ENCODE assay signal across 27 cellular contexts in genomic region chr17:73179387-73179786, GRCh38. TPM values are rescaled to one million over a fixed set of nuclear protein-coding genes. Genes with fewer than 3 reads are reported as not detected.
DNase-seq lines count a peak whose midpoint lies in the region; ATAC-seq, FAIRE-seq and TF ChIP-seq lines count a peak whose summit lies in the region.
"Had no signal": no experiment of that assay in that cellular context is flagged by ENCODE, and none has a peak within 500 bp of the region (broad histone marks: within the 10 kb centered on the region; RNA-seq: fewer than 3 reads in every experiment).

No MANE protein-coding gene starts in this region.

- no peaks in the 10 kb centered on the region for H3K79me1 ChIP-seq in IMR-90 (ENCODE audit: low read depth in 1 of 2, low read length in 2 of 2)

- H3K36me3 Mint-ChIP-seq in glutamatergic neuron (ENCODE audit: unreplicated experiment): no peaks in the 10 kb centered on the region
- H3K36me3 Mint-ChIP-seq: CD4-positive, alpha-beta memory T cell; CD4-positive, CD25-positive, alpha-beta regulatory T cell had no signal

- H3K27ac Mint-ChIP-seq in glutamatergic neuron (ENCODE audit: unreplicated experiment): no peak overlapping the region
- H3K27ac Mint-ChIP-seq: CD14-positive monocyte; CD4-positive, alpha-beta memory T cell; CD4-positive, CD25-positive, alpha-beta regulatory T cell had no signal

- H3K79me2 ChIP-seq in neural cell (replicated peaks; ENCODE audit: insufficient read depth, low read length): no peaks in the 10 kb centered on the region

- H3K9me2 ChIP-seq in neural cell (ENCODE audit: insufficient read depth, low read length): no peaks in the 10 kb centered on the region

- no peak overlapping the region for H2BK5ac ChIP-seq in IMR-90 (ENCODE audit: low read depth, low read length, poor library complexity, severe bottlenecking)

- H3K27ac ChIP-seq in IMR-90 (ENCODE audit: insufficient read depth, low read length) (no peak overlapping the region), neural cell (ENCODE audit: low read length) (peak overlapping the region; percentile 20), lower lobe of right lung (no peak overlapping the region)
- H3K27ac ChIP-seq: BLaER1 had no signal

- H3K56ac ChIP-seq in IMR-90 (ENCODE audit: extremely low read depth, insufficient read depth, low read length): no peak overlapping the region

- H2AFZ ChIP-seq in IMR-90 (replicated peaks; ENCODE audit: low read length, poor library complexity) (no peak overlapping the region), neural cell (ENCODE audit: low read depth, low read length) (no peak overlapping the region)

- no peaks in the 10 kb centered on the region for H3F3A ChIP-seq in neural cell (ENCODE audit: insufficient read depth, low read length, poor library complexity, severe bottlenecking)

- TF ChIP-seq RAD21 in IMR-90 (IDR thresholded peaks at IDR 0.05; ENCODE audit: low read length): no peak
- TF ChIP-seq RAD21 in neural cell (conservative IDR thresholded peaks at IDR 0.05): no peak

- H4K91ac ChIP-seq in IMR-90 (ENCODE audit: insufficient read depth, low read depth, low read length): no peak overlapping the region

- H2AK9ac ChIP-seq in IMR-90 (replicated peaks; ENCODE audit: low read depth, low read length, poor library complexity): no peak overlapping the region

- no peak for TF ChIP-seq CTCF in IMR-90 (conservative IDR thresholded peaks at IDR 0.05; ENCODE audit: low read depth, low read length)
- no peak for TF ChIP-seq CTCF in fibroblast of villous mesenchyme (IDR thresholded peaks at IDR 0.05; ENCODE audit: insufficient read depth, low read depth, low read length)
- no peak for TF ChIP-seq CTCF in neural cell (IDR thresholded peaks at IDR 0.05; ENCODE audit: poor library complexity, severe bottlenecking)
- no peak for TF ChIP-seq CTCF in lower lobe of right lung (IDR thresholded peaks at IDR 0.05)
- TF ChIP-seq CTCF in glutamatergic neuron (IDR thresholded peaks at IDR 0.05; ENCODE audit: partially characterized antibody, unreplicated experiment): no peak

- H3K4ac ChIP-seq in IMR-90 (ENCODE audit: low read depth, low read length): no peak overlapping the region

- no peak overlapping the region for H3K18ac ChIP-seq in IMR-90 (ENCODE audit: low read depth, low read length)

- POLR2A ChIA-PET in IMR-90 (lab: Charles Lee; ENCODE audit: unreplicated experiment): no interaction called here

- H3K27me3 ChIP-seq in IMR-90 (ENCODE audit: control insufficient read depth, insufficient read depth, low read length): no peaks in the 10 kb centered on the region
- H3K27me3 ChIP-seq in neural cell (ENCODE audit: insufficient read depth, low read depth, low read length): no peaks in the 10 kb centered on the region
- no peaks in the 10 kb centered on the region for H3K27me3 ChIP-seq in lower lobe of right lung (ENCODE audit: low read depth)
- H3K27me3 ChIP-seq: BE2C, BLaER1 had no signal

- H3K9me3 Mint-ChIP-seq in glutamatergic neuron (ENCODE audit: unreplicated experiment): peaks cover 9% of the 10 kb centered on the region
- H3K9me3 Mint-ChIP-seq: CD4-positive, alpha-beta memory T cell; CD8-positive, alpha-beta memory T cell had no signal

- H3K14ac ChIP-seq in IMR-90 (replicated peaks; ENCODE audit: low read depth, low read length): no peak overlapping the region

- TF ChIP-seq EP300 in neural cell (conservative IDR thresholded peaks at IDR 0.05; ENCODE audit: poor library complexity, severe bottlenecking): no peak

- H2BK20ac ChIP-seq in IMR-90 (ENCODE audit: low read depth, low read length): no peak overlapping the region

- H3K27me3 Mint-ChIP-seq in glutamatergic neuron (ENCODE audit: unreplicated experiment): peaks cover 8% of the 10 kb centered on the region
- H3K27me3 Mint-ChIP-seq: CD4-positive, alpha-beta memory T cell; CD4-positive, CD25-positive, alpha-beta regulatory T cell; CD8-positive, alpha-beta memory T cell had no signal

- H3K23ac ChIP-seq in IMR-90 (ENCODE audit: low read depth, low read length): no peak overlapping the region

- ATAC-seq in IMR-90 (ENCODE audit: low read depth) (peak; percentile 48), lower lobe of right lung (no peak)

- no peak for DNase-seq in IMR-90
- DNase-seq in fibroblast of villous mesenchyme (ENCODE audit: low read depth): peak; percentile 70
- DNase-seq in lower lobe of right lung: no peak
- no peak for DNase-seq in NCI-H187 treated with DMSO at 0.1 percent for 48 hours (lab: John Stamatoyannopoulos, UW)
- DNase-seq in DMS79 treated with DMSO at 0.1 percent for 48 hours (lab: John Stamatoyannopoulos, UW): no peak
- no peak for DNase-seq in glutamatergic neuron
- DNase-seq: 8988T; ACHN; BE2C; C1 segment of cervical spinal cord; CD4-positive, alpha-beta memory T cell; CD4-positive, CD25-positive, alpha-beta regulatory T cell; CD8-positive, alpha-beta memory T cell; COR-L47; DMS 273 treated with DMSO at 0.1 percent for 48 hours; DMS153; DMS53; DMS79; GF-D8 had no signal

- intact Hi-C loops in IMR-90 (cut with micrococcal nuclease) (no loop called here), lower lobe of right lung (cut with DNase I) (no loop called here)

- no peak for TF ChIP-seq POLR2A in IMR-90 (IDR thresholded peaks at IDR 0.05; ENCODE audit: low read depth, low read length)

- no peak overlapping the region for H2BK120ac ChIP-seq in IMR-90 (ENCODE audit: low read depth, low read length)

- H3K4me2 ChIP-seq in IMR-90 (ENCODE audit: low read depth, low read length) (no peak overlapping the region), neural cell (ENCODE audit: low read length) (no peak overlapping the region)
- H3K4me2 ChIP-seq: BLaER1 had no signal

- no peak overlapping the region for H2BK15ac ChIP-seq in IMR-90 (ENCODE audit: low read depth, low read length)

- CTCF ChIA-PET in IMR-90 (lab: Yijun Ruan, JAX): interaction anchor here (0.6 to 0.9 kb wide), 2 partner anchors 47 to 454 kb away, joined by 3 read pairs; no protein-coding TSS in a partner anchor

- dilution Hi-C loops in IMR-90 (cut with HindIII; ENCODE audit: low sequenced_read_pairs, unreplicated experiment): no loop called here

- H3K9ac ChIP-seq in IMR-90 (ENCODE audit: low read depth, low read length) (no peak overlapping the region; the same call in 1 of the 2 replicates), neural cell (ENCODE audit: low read length) (no peak overlapping the region)
- H3K9ac ChIP-seq: BLaER1 had no signal

- no peaks in the 10 kb centered on the region for H3K36me3 ChIP-seq in IMR-90 (ENCODE audit: control insufficient read depth, insufficient read depth, low read length)
- no peaks in the 10 kb centered on the region for H3K36me3 ChIP-seq in neural cell (ENCODE audit: insufficient read depth, low read length)
- no peaks in the 10 kb centered on the region for H3K36me3 ChIP-seq in lower lobe of right lung
- H3K36me3 ChIP-seq: BE2C, BLaER1 had no signal

- FAIRE-seq in endometrium (lab: Jason Lieb, UNC): peak; percentile 74
- FAIRE-seq: A204.1, G401.6, GM12891, GM19239 had no signal

- H4K20me1 ChIP-seq in IMR-90 (ENCODE audit: insufficient read depth, low read length) (no peaks in the 10 kb centered on the region), neural cell (ENCODE audit: insufficient read depth) (no peaks in the 10 kb centered on the region)
- H4K20me1 ChIP-seq: BLaER1 had no signal

- H3K4me3 Mint-ChIP-seq in glutamatergic neuron (ENCODE audit: unreplicated experiment): no peak overlapping the region
- H3K4me3 Mint-ChIP-seq: CD14-positive monocyte; CD4-positive, alpha-beta memory T cell; CD4-positive, CD25-positive, alpha-beta regulatory T cell; CD8-positive, alpha-beta memory T cell had no signal

- H3K4me1 ChIP-seq in IMR-90 (ENCODE audit: control insufficient read depth, insufficient read depth, low read length): peaks cover 2% of the 10 kb centered on the region; the same call in 1 of the 2 replicates
- no peaks in the 10 kb centered on the region for H3K4me1 ChIP-seq in lower lobe of right lung

- no peak overlapping the region for H3K4me3 ChIP-seq in IMR-90 (ENCODE audit: insufficient read depth, low read depth, low read length)
- H3K4me3 ChIP-seq in fibroblast of villous mesenchyme (ENCODE audit: low read depth, low read length): no peak overlapping the region
- peak overlapping the region; percentile 20 for H3K4me3 ChIP-seq in neural cell (ENCODE audit: low read length)
- no peak overlapping the region for H3K4me3 ChIP-seq in lower lobe of right lung
- H3K4me3 ChIP-seq: BLaER1 had no signal

- H4K5ac ChIP-seq in IMR-90 (ENCODE audit: low read depth, low read length): no peak overlapping the region

- H3K4me1 Mint-ChIP-seq in glutamatergic neuron (ENCODE audit: low read depth, unreplicated experiment): peaks cover 21% of the 10 kb centered on the region
- H3K4me1 Mint-ChIP-seq: CD4-positive, alpha-beta memory T cell; CD4-positive, CD25-positive, alpha-beta regulatory T cell; CD8-positive, alpha-beta memory T cell had no signal

- H2AK5ac ChIP-seq in IMR-90 (ENCODE audit: low read depth, low read length): no peak overlapping the region

- WGBS in IMR-90 (ENCODE audit: extremely low coverage in 2 of 2, insufficient read length in 1 of 2), 2 experiments: no CpG with 5 or more reads among the region's 5 CpGs

- H3K9me1 ChIP-seq in IMR-90 (ENCODE audit: insufficient read depth, low read length): peaks cover 3% of the 10 kb centered on the region; the same call in 1 of the 2 replicates

- no TSS peak for BruUV-seq in IMR-90 (replicated peaks; lab: Mats Ljungman, UMichigan)

- no peaks in the 10 kb centered on the region for H3K9me3 ChIP-seq in IMR-90 (ENCODE audit: control insufficient read depth, insufficient read depth, low read length)
- no peaks in the 10 kb centered on the region for H3K9me3 ChIP-seq in neural cell (ENCODE audit: low read length)
- no peaks in the 10 kb centered on the region for H3K9me3 ChIP-seq in lower lobe of right lung
- H3K9me3 ChIP-seq: BE2C, BLaER1 had no signal

- in situ Hi-C loops in IMR-90 (cut with MboI; ENCODE audit: low sequenced_read_pairs): no loop called here

- no peak overlapping the region for H4K8ac ChIP-seq in IMR-90 (ENCODE audit: low read depth in 2 of 2, low read length in 2 of 2)

RNA-seq across cellular contexts. Expression of gene COG1, which starts 13.5 kb away (rescaled TPM):
- total RNA-seq in IMR-90 (2012; rRNA removed): 14.4 and 18.3 TPM in 2 replicates
- polyA plus RNA-seq in IMR-90 (2012; rRNA removed): 35.1 and 40.2 TPM in 2 replicates
- 15.0 and 15.4 TPM in 2 replicates for polyA plus RNA-seq in IMR-90 (2012; cell fraction: cytosol; rRNA removed)
- polyA plus RNA-seq in IMR-90 (2012; cell fraction: nucleus; rRNA removed; ENCODE audit: low replicate concordance): 85.9 and 135 TPM in 2 replicates
- total RNA-seq in fibroblast of villous mesenchyme: 25.9 and 26.7 TPM in 2 replicates
- 23.5 and 26.3 TPM in 2 replicates for polyA plus RNA-seq in neural cell
- 30.9 and 36.0 TPM in 2 replicates for polyA minus RNA-seq in neural cell
- total RNA-seq in lower lobe of right lung: 36.4 TPM
- total RNA-seq in glutamatergic neuron (ENCODE audit: unreplicated experiment): 43.1 TPM

RNA-seq across cellular contexts. Expression of gene SSTR2, which starts 14.6 kb away (rescaled TPM):
- total RNA-seq in IMR-90 (2012; rRNA removed): not detected in 2 replicates
- polyA plus RNA-seq in IMR-90 (2012; rRNA removed): under 0.01 TPM in 1 of 2 replicates, not detected in the other
- polyA plus RNA-seq in IMR-90 (2012; cell fraction: cytosol; rRNA removed): 0.02 TPM in 1 of 2 replicates, not detected in the other
- 0.01 and 0.11 TPM in 2 replicates for polyA plus RNA-seq in IMR-90 (2012; cell fraction: nucleus; rRNA removed; ENCODE audit: low replicate concordance)
- not detected in 2 replicates for total RNA-seq in fibroblast of villous mesenchyme
- polyA plus RNA-seq in neural cell: 7.7 and 8.1 TPM in 2 replicates
- 12.9 and 14.9 TPM in 2 replicates for polyA minus RNA-seq in neural cell
- 0.12 TPM for total RNA-seq in lower lobe of right lung
- total RNA-seq in glutamatergic neuron (ENCODE audit: unreplicated experiment): 78.2 TPM
- total RNA-seq: CD4-positive, alpha-beta memory T cell had no signal
- polyA plus RNA-seq: CD14-positive monocyte; CD4-positive, alpha-beta memory T cell; CD8-positive, alpha-beta memory T cell had no signal

Comparison
In these comparisons a context has a peak if more than half of its experiments do, and no peak if none do; other contexts are left out.
1. RNA of gene SSTR2, which starts 14.6 kb away (total RNA-seq): 78.2 TPM in glutamatergic neuron (single experiment); 0.12 TPM in lower lobe of right lung (single experiment), not detected in IMR-90 and not detected in fibroblast of villous mesenchyme; every median in the first group is over 10 times any median in the second.